ENCODE assay signal across 1 cellular context in the genomic region with DNA sequence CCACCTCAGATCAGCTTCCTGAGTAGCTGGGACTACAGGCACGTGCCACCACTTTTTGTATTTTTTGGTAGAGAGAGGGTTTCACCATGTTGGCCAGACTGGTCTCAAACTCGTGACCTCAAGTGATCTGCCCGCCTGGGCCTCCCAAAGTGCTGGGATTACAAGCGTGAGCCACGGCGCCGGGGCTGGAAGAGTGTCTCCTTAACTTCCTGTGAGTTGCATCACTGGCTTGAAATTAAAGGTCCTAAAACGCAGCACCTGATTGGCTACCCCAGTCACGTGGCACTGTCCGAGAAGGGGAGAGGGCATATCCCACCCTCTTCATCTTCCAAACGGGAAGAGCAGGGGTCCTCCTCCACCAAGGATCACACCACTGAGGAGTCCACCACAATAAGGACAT.
TF ChIP-seq lines count a peak whose summit lies in the region.

No MANE protein-coding gene starts in this region.

TF ChIP-seq in K562, 482 proteins besides CTCF, POLR2A, EP300 and RAD21 (continued from another document):
- TF ChIP-seq SOX6 (IDR thresholded peaks at IDR 0.05) (peak; percentile 56; the same call in 1 of the 2 replicates), DNMT1 (IDR thresholded peaks at IDR 0.05) (no peak), CHD1 (IDR thresholded peaks at IDR 0.05; ENCODE audit: low read length) (no peak), SMC3 (conservative IDR thresholded peaks at IDR 0.05; ENCODE audit: insufficient read depth, low read depth, low read length) (no peak), ESRRA (IDR thresholded peaks at IDR 0.05; ENCODE audit: borderline replicate concordance, low read depth) (no peak), ILF3 (IDR thresholded peaks at IDR 0.05; ENCODE audit: borderline replicate concordance) (no peak), TOE1 (IDR thresholded peaks at IDR 0.05; ENCODE audit: borderline replicate concordance) (peak; percentile 76; the same call in 1 of the 2 replicates), TOE1 (CRISPR knock-in tag; IDR thresholded peaks at IDR 0.05; ENCODE audit: borderline replicate concordance, low read depth) (no peak), HDAC8 (tag; IDR thresholded peaks at IDR 0.05) (no peak), ZNF140 (CRISPR knock-in tag; IDR thresholded peaks at IDR 0.05) (no peak), NR4A1 (CRISPR knock-in tag; IDR thresholded peaks at IDR 0.05) (no peak), NR4A1 (tag; IDR thresholded peaks at IDR 0.05) (no peak), RBBP5 (IDR thresholded peaks at IDR 0.05; ENCODE audit: borderline replicate concordance, insufficient read depth, low read length, poor library complexity, severe bottlenecking) (no peak), ZNF146 (CRISPR knock-in tag; IDR thresholded peaks at IDR 0.05; ENCODE audit: unreplicated experiment) (no peak), PHB (CRISPR knock-in tag; IDR thresholded peaks at IDR 0.05) (no peak), SMARCA5 (IDR thresholded peaks at IDR 0.05) (no peak), STAT5B (CRISPR knock-in tag; IDR thresholded peaks at IDR 0.05) (no peak), CREM (IDR thresholded peaks at IDR 0.05; ENCODE audit: low read depth) (no peak), RBM25 (IDR thresholded peaks at IDR 0.05; ENCODE audit: low read depth, low read length, severe bottlenecking) (peak; percentile 31), IRF2 (CRISPR knock-in tag; IDR thresholded peaks at IDR 0.05) (no peak), CEBPG (CRISPR knock-in tag; IDR thresholded peaks at IDR 0.05) (peak; percentile 59), CEBPG (tag; conservative IDR thresholded peaks at IDR 0.05 in 1 of 2, IDR thresholded peaks at IDR 0.05 in 1 of 2) (peak; percentile 71 to 89), MYNN (IDR thresholded peaks at IDR 0.05) (no peak), MYNN (CRISPR knock-in tag; IDR thresholded peaks at IDR 0.05) (no peak), ATF1 (CRISPR knock-in tag; IDR thresholded peaks at IDR 0.05) (no peak), ATF1 (tag; IDR thresholded peaks at IDR 0.05) (0 out of 2 replicates have a peak, but pooled peaks have one; percentile 21), JUND (IDR thresholded peaks at IDR 0.05; ENCODE audit: borderline replicate concordance, low read depth, low read length) (peak; percentile 64), JUND (tag; IDR thresholded peaks at IDR 0.05; ENCODE audit: borderline replicate concordance, low read depth, low read length) (no peak; the same call in 2 of the 3 replicates), ZFP30 (CRISPR knock-in tag; IDR thresholded peaks at IDR 0.05; ENCODE audit: borderline replicate concordance) (no peak), ZNF184 (CRISPR knock-in tag; IDR thresholded peaks at IDR 0.05) (no peak), GATA2 (CRISPR knock-in tag; IDR thresholded peaks at IDR 0.05) (no peak), PRMT5 (CRISPR knock-in tag; IDR thresholded peaks at IDR 0.05) (no peak), EP400 (IDR thresholded peaks at IDR 0.05) (no peak), TBL1XR1 (IDR thresholded peaks at IDR 0.05; ENCODE audit: low read length in 2 of 2) (no peak), PTRF (tag; IDR thresholded peaks at IDR 0.05) (no peak), RBM15 (IDR thresholded peaks at IDR 0.05; ENCODE audit: insufficient read depth, low read length) (no peak), EGR1 (conservative IDR thresholded peaks at IDR 0.05) (no peak)
- TF ChIP-seq, protein P1, sequence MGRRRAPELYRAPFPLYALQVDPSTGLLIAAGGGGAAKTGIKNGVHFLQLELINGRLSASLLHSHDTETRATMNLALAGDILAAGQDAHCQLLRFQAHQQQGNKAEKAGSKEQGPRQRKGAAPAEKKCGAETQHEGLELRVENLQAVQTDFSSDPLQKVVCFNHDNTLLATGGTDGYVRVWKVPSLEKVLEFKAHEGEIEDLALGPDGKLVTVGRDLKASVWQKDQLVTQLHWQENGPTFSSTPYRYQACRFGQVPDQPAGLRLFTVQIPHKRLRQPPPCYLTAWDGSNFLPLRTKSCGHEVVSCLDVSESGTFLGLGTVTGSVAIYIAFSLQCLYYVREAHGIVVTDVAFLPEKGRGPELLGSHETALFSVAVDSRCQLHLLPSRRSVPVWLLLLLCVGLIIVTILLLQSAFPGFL (CRISPR knock-in tag; IDR thresholded peaks at IDR 0.05), result no peak
- TF ChIP-seq, protein P2, sequence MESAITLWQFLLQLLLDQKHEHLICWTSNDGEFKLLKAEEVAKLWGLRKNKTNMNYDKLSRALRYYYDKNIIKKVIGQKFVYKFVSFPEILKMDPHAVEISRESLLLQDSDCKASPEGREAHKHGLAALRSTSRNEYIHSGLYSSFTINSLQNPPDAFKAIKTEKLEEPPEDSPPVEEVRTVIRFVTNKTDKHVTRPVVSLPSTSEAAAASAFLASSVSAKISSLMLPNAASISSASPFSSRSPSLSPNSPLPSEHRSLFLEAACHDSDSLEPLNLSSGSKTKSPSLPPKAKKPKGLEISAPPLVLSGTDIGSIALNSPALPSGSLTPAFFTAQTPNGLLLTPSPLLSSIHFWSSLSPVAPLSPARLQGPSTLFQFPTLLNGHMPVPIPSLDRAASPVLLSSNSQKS (CRISPR knock-in tag; IDR thresholded peaks at IDR 0.05), result no peak
- TF ChIP-seq, protein P3, sequence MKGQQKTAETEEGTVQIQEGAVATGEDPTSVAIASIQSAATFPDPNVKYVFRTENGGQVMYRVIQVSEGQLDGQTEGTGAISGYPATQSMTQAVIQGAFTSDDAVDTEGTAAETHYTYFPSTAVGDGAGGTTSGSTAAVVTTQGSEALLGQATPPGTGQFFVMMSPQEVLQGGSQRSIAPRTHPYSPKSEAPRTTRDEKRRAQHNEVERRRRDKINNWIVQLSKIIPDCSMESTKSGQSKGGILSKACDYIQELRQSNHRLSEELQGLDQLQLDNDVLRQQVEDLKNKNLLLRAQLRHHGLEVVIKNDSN (CRISPR knock-in tag; IDR thresholded peaks at IDR 0.05), result peak; percentile 88
- TF ChIP-seq, protein P4, sequence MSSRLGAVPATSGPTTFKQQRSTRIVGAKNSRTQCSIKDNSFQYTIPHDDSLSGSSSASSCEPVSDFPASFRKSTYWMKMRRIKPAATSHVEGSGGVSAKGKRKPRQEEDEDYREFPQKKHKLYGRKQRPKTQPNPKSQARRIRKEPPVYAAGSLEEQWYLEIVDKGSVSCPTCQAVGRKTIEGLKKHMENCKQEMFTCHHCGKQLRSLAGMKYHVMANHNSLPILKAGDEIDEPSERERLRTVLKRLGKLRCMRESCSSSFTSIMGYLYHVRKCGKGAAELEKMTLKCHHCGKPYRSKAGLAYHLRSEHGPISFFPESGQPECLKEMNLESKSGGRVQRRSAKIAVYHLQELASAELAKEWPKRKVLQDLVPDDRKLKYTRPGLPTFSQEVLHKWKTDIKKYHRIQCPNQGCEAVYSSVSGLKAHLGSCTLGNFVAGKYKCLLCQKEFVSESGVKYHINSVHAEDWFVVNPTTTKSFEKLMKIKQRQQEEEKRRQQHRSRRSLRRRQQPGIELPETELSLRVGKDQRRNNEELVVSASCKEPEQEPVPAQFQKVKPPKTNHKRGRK (tag; IDR thresholded peaks at IDR 0.05), result no peak
- TF ChIP-seq, protein P5, sequence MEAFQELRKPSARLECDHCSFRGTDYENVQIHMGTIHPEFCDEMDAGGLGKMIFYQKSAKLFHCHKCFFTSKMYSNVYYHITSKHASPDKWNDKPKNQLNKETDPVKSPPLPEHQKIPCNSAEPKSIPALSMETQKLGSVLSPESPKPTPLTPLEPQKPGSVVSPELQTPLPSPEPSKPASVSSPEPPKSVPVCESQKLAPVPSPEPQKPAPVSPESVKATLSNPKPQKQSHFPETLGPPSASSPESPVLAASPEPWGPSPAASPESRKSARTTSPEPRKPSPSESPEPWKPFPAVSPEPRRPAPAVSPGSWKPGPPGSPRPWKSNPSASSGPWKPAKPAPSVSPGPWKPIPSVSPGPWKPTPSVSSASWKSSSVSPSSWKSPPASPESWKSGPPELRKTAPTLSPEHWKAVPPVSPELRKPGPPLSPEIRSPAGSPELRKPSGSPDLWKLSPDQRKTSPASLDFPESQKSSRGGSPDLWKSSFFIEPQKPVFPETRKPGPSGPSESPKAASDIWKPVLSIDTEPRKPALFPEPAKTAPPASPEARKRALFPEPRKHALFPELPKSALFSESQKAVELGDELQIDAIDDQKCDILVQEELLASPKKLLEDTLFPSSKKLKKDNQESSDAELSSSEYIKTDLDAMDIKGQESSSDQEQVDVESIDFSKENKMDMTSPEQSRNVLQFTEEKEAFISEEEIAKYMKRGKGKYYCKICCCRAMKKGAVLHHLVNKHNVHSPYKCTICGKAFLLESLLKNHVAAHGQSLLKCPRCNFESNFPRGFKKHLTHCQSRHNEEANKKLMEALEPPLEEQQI (IDR thresholded peaks at IDR 0.05), result no peak
- TF ChIP-seq, protein P6, sequence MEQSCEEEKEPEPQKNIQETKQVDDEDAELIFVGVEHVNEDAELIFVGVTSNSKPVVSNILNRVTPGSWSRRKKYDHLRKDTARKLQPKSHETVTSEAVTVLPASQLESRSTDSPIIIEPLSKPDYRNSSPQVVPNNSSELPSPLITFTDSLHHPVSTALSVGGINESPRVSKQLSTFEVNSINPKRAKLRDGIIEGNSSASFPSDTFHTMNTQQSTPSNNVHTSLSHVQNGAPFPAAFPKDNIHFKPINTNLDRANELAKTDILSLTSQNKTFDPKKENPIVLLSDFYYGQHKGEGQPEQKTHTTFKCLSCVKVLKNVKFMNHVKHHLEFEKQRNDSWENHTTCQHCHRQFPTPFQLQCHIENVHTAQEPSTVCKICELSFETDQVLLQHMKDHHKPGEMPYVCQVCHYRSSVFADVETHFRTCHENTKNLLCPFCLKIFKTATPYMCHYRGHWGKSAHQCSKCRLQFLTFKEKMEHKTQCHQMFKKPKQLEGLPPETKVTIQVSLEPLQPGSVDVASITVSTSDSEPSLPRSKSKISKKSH (CRISPR knock-in tag; IDR thresholded peaks at IDR 0.05), result no peak
- TF ChIP-seq, protein P7, sequence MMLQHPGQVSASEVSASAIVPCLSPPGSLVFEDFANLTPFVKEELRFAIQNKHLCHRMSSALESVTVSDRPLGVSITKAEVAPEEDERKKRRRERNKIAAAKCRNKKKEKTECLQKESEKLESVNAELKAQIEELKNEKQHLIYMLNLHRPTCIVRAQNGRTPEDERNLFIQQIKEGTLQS (IDR thresholded peaks at IDR 0.05), result peak; percentile 91
- TF ChIP-seq, protein P7 (CRISPR knock-in tag; conservative IDR thresholded peaks at IDR 0.05), result no peak; the same call in 1 of the 2 replicates
- TF ChIP-seq, protein P8, sequence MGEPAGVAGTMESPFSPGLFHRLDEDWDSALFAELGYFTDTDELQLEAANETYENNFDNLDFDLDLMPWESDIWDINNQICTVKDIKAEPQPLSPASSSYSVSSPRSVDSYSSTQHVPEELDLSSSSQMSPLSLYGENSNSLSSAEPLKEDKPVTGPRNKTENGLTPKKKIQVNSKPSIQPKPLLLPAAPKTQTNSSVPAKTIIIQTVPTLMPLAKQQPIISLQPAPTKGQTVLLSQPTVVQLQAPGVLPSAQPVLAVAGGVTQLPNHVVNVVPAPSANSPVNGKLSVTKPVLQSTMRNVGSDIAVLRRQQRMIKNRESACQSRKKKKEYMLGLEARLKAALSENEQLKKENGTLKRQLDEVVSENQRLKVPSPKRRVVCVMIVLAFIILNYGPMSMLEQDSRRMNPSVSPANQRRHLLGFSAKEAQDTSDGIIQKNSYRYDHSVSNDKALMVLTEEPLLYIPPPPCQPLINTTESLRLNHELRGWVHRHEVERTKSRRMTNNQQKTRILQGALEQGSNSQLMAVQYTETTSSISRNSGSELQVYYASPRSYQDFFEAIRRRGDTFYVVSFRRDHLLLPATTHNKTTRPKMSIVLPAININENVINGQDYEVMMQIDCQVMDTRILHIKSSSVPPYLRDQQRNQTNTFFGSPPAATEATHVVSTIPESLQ (CRISPR knock-in tag; IDR thresholded peaks at IDR 0.05), result no peak
- TF ChIP-seq, protein P9, sequence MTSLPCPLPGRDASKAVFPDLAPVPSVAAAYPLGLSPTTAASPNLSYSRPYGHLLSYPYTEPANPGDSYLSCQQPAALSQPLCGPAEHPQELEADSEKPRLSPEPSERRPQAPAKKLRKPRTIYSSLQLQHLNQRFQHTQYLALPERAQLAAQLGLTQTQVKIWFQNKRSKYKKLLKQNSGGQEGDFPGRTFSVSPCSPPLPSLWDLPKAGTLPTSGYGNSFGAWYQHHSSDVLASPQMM (CRISPR knock-in tag; IDR thresholded peaks at IDR 0.05), result no peak
- TF ChIP-seq, protein P10, sequence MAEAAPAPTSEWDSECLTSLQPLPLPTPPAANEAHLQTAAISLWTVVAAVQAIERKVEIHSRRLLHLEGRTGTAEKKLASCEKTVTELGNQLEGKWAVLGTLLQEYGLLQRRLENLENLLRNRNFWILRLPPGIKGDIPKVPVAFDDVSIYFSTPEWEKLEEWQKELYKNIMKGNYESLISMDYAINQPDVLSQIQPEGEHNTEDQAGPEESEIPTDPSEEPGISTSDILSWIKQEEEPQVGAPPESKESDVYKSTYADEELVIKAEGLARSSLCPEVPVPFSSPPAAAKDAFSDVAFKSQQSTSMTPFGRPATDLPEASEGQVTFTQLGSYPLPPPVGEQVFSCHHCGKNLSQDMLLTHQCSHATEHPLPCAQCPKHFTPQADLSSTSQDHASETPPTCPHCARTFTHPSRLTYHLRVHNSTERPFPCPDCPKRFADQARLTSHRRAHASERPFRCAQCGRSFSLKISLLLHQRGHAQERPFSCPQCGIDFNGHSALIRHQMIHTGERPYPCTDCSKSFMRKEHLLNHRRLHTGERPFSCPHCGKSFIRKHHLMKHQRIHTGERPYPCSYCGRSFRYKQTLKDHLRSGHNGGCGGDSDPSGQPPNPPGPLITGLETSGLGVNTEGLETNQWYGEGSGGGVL (CRISPR knock-in tag; IDR thresholded peaks at IDR 0.05), result no peak
